Comparison of ENCODE assay signal across 12 cellular contexts in genomic region chr3:30616347-30617027, GRCh38. TPM values are rescaled to one million over a fixed set of nuclear protein-coding genes. Genes with fewer than 3 reads are reported as not detected.
DNase-seq lines count a peak whose midpoint lies in the region; ATAC-seq, FAIRE-seq and TF ChIP-seq lines count a peak whose summit lies in the region.
"Had no signal": no experiment of that assay in that cellular context is flagged by ENCODE, and none has a peak within 500 bp of the region (broad histone marks: within the 10 kb centered on the region; RNA-seq: fewer than 3 reads in every experiment).

No MANE protein-coding gene starts in this region.

- H3F3A ChIP-seq in MM.1S (ENCODE audit: insufficient read depth, low read length), result no peaks in the 10 kb centered on the region

- no peak overlapping the region for H3K9ac ChIP-seq in MM.1S (ENCODE audit: low read length)

- peak overlapping the region; percentile 65 for H3K4me3 Mint-ChIP-seq in activated T-helper 2 cell treated with anti-CD3 and anti-CD28 coated beads, Interferon-gamma antibody, Interleukin-2, Interleukin-4, amounts not matched to agents 10 μg/mL and 5 μg/mL and 100 μg/mL, durations not matched to agents 14 hours and 24 hours and 36 hours (ENCODE audit: low read depth)
- no peak overlapping the region for H3K4me3 Mint-ChIP-seq in mesothelial cell of epicardium

- H3K9me3 ChIP-seq in left ventricle myocardium inferior (replicated peaks) (no peaks in the 10 kb centered on the region), heart right ventricle (no peaks in the 10 kb centered on the region), MM.1S (replicated peaks; ENCODE audit: insufficient read depth, low read length) (no peaks in the 10 kb centered on the region)
- H3K9me3 ChIP-seq: gastroesophageal sphincter had no signal

- no peak overlapping the region for H3K4me2 ChIP-seq in MM.1S (ENCODE audit: low read depth, low read length)

- H3K4me3 ChIP-seq in left ventricle myocardium inferior (no peak overlapping the region), heart right ventricle (no peak overlapping the region), MM.1S (ENCODE audit: low read length) (no peak overlapping the region)
- H3K4me3 ChIP-seq: gastroesophageal sphincter had no signal

- TF ChIP-seq CTCF in left ventricle myocardium inferior (IDR thresholded peaks at IDR 0.05; ENCODE audit: borderline replicate concordance) (no peak), heart right ventricle (IDR thresholded peaks at IDR 0.05) (no peak), mesothelial cell of epicardium (IDR thresholded peaks at IDR 0.05; ENCODE audit: unreplicated experiment) (no peak), MM.1S (IDR thresholded peaks at IDR 0.05; ENCODE audit: low read length) (no peak)

- no peaks in the 10 kb centered on the region for H4K20me1 ChIP-seq in MM.1S (ENCODE audit: insufficient read depth, low read length)

- DNase-seq in left ventricle myocardium inferior (no peak), heart right ventricle (no peak), mesothelial cell of epicardium (ENCODE audit: low spot score in 2 of 2, unreplicated experiment in 2 of 2) (no peak), MM.1S (no peak), H54 (ENCODE audit: insufficient read length, low spot score) (no peak), SW 1271 (lab: John Stamatoyannopoulos, UW) (no peak)
- no peak for DNase-seq in activated T-helper 2 cell treated with anti-CD3 and anti-CD28 coated beads, Interferon-gamma antibody, Interleukin-2, Interleukin-4, amounts not matched to agents 10 μg/mL and 5 μg/mL and 100 μg/mL, durations not matched to agents 14 hours and 24 hours and 36 hours (ENCODE audit: low spot score)
- DNase-seq: NCI-H1092 treated with DMSO at 0.1 percent for 48 hours, NCI-H526 had no signal

- H3K27me3 ChIP-seq in left ventricle myocardium inferior (ENCODE audit: low read depth) (no peaks in the 10 kb centered on the region), heart right ventricle (no peaks in the 10 kb centered on the region), MM.1S (replicated peaks; ENCODE audit: insufficient read depth, low read length) (no peaks in the 10 kb centered on the region)
- H3K27me3 ChIP-seq: gastroesophageal sphincter had no signal

- peaks cover 93% of the 10 kb centered on the region for H3K4me1 Mint-ChIP-seq in activated T-helper 2 cell treated with anti-CD3 and anti-CD28 coated beads, Interferon-gamma antibody, Interleukin-2, Interleukin-4, amounts not matched to agents 10 μg/mL and 5 μg/mL and 100 μg/mL, durations not matched to agents 14 hours and 24 hours and 36 hours (ENCODE audit: low read depth)
- H3K4me1 Mint-ChIP-seq in mesothelial cell of epicardium, result peaks cover 10% of the 10 kb centered on the region

- H3K9me2 ChIP-seq in MM.1S (replicated peaks; ENCODE audit: insufficient read depth, low read length), result no peaks in the 10 kb centered on the region

- no peak for FAIRE-seq in H54 (lab: Jason Lieb, UNC)
- FAIRE-seq: HTR-8/SVneo had no signal

- TF ChIP-seq POLR2A in H54 (IDR thresholded peaks at IDR 0.05; ENCODE audit: low read depth, low read length), result no peak

- no peaks in the 10 kb centered on the region for H3K9me3 Mint-ChIP-seq in activated T-helper 2 cell treated with anti-CD3 and anti-CD28 coated beads, Interferon-gamma antibody, Interleukin-2, Interleukin-4, amounts not matched to agents 10 μg/mL and 5 μg/mL and 100 μg/mL, durations not matched to agents 14 hours and 24 hours and 36 hours
- no peaks in the 10 kb centered on the region for H3K9me3 Mint-ChIP-seq in mesothelial cell of epicardium

- H2AFZ ChIP-seq in MM.1S (ENCODE audit: low read length), result no peak overlapping the region

- ATAC-seq in heart right ventricle, result no peak
- no peak for ATAC-seq in GM21786 (IDR thresholded peaks at IDR 0.05; ENCODE audit: unreplicated experiment)
- ATAC-seq: gastroesophageal sphincter had no signal

- H3K4me1 ChIP-seq in left ventricle myocardium inferior, result peaks cover 100% of the 10 kb centered on the region
- peaks cover 14 to 100% (median 95%) of the 10 kb centered on the region in 9 donors for H3K4me1 ChIP-seq in heart right ventricle
- peaks cover under 1% of the 10 kb centered on the region for H3K4me1 ChIP-seq in MM.1S (ENCODE audit: low read length)

- peak overlapping the region; percentile 99 for H3K27ac ChIP-seq in left ventricle myocardium inferior (replicated peaks)
- H3K27ac ChIP-seq in heart right ventricle, result peak overlapping the region in 3 of 10 donors; percentile 20 to 55 (median 44)
- no peak overlapping the region for H3K27ac ChIP-seq in MM.1S (ENCODE audit: low read length)

- peaks cover 94% of the 10 kb centered on the region for H3K79me2 ChIP-seq in MM.1S (ENCODE audit: low read length)

- no peaks in the 10 kb centered on the region for H3K27me3 Mint-ChIP-seq in activated T-helper 2 cell treated with anti-CD3 and anti-CD28 coated beads, Interferon-gamma antibody, Interleukin-2, Interleukin-4, amounts not matched to agents 10 μg/mL and 5 μg/mL and 100 μg/mL, durations not matched to agents 14 hours and 24 hours and 36 hours (ENCODE audit: low read depth)
- H3K27me3 Mint-ChIP-seq in mesothelial cell of epicardium (ENCODE audit: low read depth), result no peaks in the 10 kb centered on the region

- peaks cover 51% of the 10 kb centered on the region for H3K36me3 Mint-ChIP-seq in activated T-helper 2 cell treated with anti-CD3 and anti-CD28 coated beads, Interferon-gamma antibody, Interleukin-2, Interleukin-4, amounts not matched to agents 10 μg/mL and 5 μg/mL and 100 μg/mL, durations not matched to agents 14 hours and 24 hours and 36 hours (ENCODE audit: low read depth)
- no peaks in the 10 kb centered on the region for H3K36me3 Mint-ChIP-seq in mesothelial cell of epicardium

- no peaks in the 10 kb centered on the region for H3K36me3 ChIP-seq in left ventricle myocardium inferior
- H3K36me3 ChIP-seq in heart right ventricle, result peaks cover 0 to 36% (median 0%) of the 10 kb centered on the region in 9 donors
- no peaks in the 10 kb centered on the region for H3K36me3 ChIP-seq in MM.1S (replicated peaks; ENCODE audit: insufficient read depth, low read length)

- intact Hi-C loops in left ventricle myocardium inferior (cut with micrococcal nuclease) (no loop called here), heart right ventricle (cut with DNase I) (loop anchor here in 2 of 10 donors (10.0 kb wide), 2 partner anchors 68 to 92 kb away; no protein-coding TSS in a partner anchor)
- intact Hi-C loops in activated T-helper 2 cell treated with anti-CD3 and anti-CD28 coated beads, Interferon-gamma antibody, Interleukin-2, Interleukin-4, amounts not matched to agents 10 μg/mL and 5 μg/mL and 100 μg/mL, durations not matched to agents 14 hours and 24 hours and 36 hours (cut with micrococcal nuclease), result loop anchor here (5.0 kb wide), 1 partner anchor 1141 kb away; no protein-coding TSS in a partner anchor

- peak overlapping the region; percentile 81 for H3K27ac Mint-ChIP-seq in activated T-helper 2 cell treated with anti-CD3 and anti-CD28 coated beads, Interferon-gamma antibody, Interleukin-2, Interleukin-4, amounts not matched to agents 10 μg/mL and 5 μg/mL and 100 μg/mL, durations not matched to agents 14 hours and 24 hours and 36 hours
- H3K27ac Mint-ChIP-seq in mesothelial cell of epicardium, result peak overlapping the region; percentile 68

- WGBS in heart right ventricle, 2 donors, result 54 to 66% methylated on average over 1 of the region's 1 CpG

RNA-seq across cellular contexts. Expression of gene TGFBR2, which starts 10.1 kb away (rescaled TPM):
- total RNA-seq in left ventricle myocardium inferior (144 TPM), heart right ventricle (100 to 1,000 TPM in 5 of 10 donors, 10 to 100 TPM in 5; 71.1 to 197 (median 92.1) TPM), mesothelial cell of epicardium (14.6 to 15.8 TPM (median 15.6 TPM) in 3 replicates)
- polyA plus RNA-seq in heart right ventricle, result 10 to 100 TPM; 14.6 to 81.4 TPM
- 19.5 and 19.8 TPM in 2 replicates for total RNA-seq in activated T-helper 2 cell treated with anti-CD3 and anti-CD28 coated beads, Interferon-gamma antibody, Interleukin-2, Interleukin-4, amounts not matched to agents 10 μg/mL and 5 μg/mL and 100 μg/mL, durations not matched to agents 14 hours and 24 hours and 36 hours
